Comparison of ENCODE assay signal across 1 cellular context in the genomic region with DNA sequence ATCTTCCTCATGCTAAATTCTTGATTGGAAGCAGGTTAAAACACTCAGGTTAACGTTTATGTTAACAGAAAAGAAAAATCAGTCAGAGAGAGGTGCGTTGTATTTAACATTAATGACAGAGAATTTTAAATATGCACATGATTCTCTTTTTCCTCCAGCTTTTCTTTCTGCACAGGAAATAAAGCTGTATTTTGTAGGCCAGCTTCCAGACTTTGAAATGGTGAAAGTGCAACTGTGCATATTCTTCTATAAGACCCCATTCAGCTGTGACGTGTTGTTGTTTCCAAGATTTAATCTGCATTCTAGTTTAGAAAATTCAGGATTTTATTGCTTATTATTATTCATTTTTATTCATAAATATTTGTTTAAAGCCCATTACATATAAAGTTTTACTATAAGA.
TF ChIP-seq lines count a peak whose summit lies in the region.

No MANE protein-coding gene starts in this region.

TF ChIP-seq in endothelial cell of umbilical vein, 7 proteins besides CTCF, POLR2A, EP300 and RAD21:
- TF ChIP-seq GATA2 (IDR thresholded peaks at IDR 0.05; ENCODE audit: insufficient read depth, insufficient read length, low read depth, low read length) (no peak), FOS (IDR thresholded peaks at IDR 0.05; ENCODE audit: borderline replicate concordance, insufficient read depth, low read length) (no peak), EZH2 (IDR thresholded peaks at IDR 0.05; ENCODE audit: borderline replicate concordance, low read depth, low read length, severe bottlenecking) (no peak), JUN (IDR thresholded peaks at IDR 0.05; ENCODE audit: borderline replicate concordance, insufficient read depth, insufficient read length, low read depth) (no peak), MYC (IDR thresholded peaks at IDR 0.05; ENCODE audit: low read depth, low read length) (no peak), POLR2AphosphoS5 (IDR thresholded peaks at IDR 0.05; ENCODE audit: insufficient read depth, low read depth, low read length) (no peak)
- TF ChIP-seq, protein P1, sequence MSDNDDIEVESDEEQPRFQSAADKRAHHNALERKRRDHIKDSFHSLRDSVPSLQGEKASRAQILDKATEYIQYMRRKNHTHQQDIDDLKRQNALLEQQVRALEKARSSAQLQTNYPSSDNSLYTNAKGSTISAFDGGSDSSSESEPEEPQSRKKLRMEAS (IDR thresholded peaks at IDR 0.05; ENCODE audit: insufficient read depth, insufficient read length): no peak
TF ChIP-seq in endothelial cell of umbilical vein: peak in this region for 0.
